36 cellular contexts compared by ENCODE assay signal in genomic region chr9:89187950-89188349, GRCh38. TPM values are rescaled to one million over a fixed set of nuclear protein-coding genes. Genes with fewer than 3 reads are reported as not detected.
A peak's percentile ranks its signal among the peaks of the same experiment; 100 is the strongest.
DNase-seq lines count a peak whose midpoint lies in the region; ATAC-seq, FAIRE-seq and TF ChIP-seq lines count a peak whose summit lies in the region.
"Had no signal": no experiment of that assay in that cellular context is flagged by ENCODE, and none has a peak within 500 bp of the region (broad histone marks: within the 10 kb centered on the region; RNA-seq: fewer than 3 reads in every experiment).

No MANE protein-coding gene starts in this region.

- POLR2A ChIA-PET in WTC11 (lab: Charles Lee): no interaction called here

- H3K27ac ChIP-seq in esophagus muscularis mucosa (replicated peaks in 1 of 4): no peak overlapping the region
- H3K27ac ChIP-seq: 22Rv1; A549; BLaER1; BLaER1 treated with 17β-estradiol and CSF1 and Interleukin-3, amounts not matched to agents 10 nM and 100 nM; C4-2B had no signal

- H3K4me1 ChIP-seq in esophagus muscularis mucosa: no peaks in the 10 kb centered on the region
- H3K4me1 ChIP-seq: A549; BLaER1; BLaER1 treated with 17β-estradiol and CSF1 and Interleukin-3, amounts not matched to agents 10 nM and 100 nM; Caco-2 had no signal

- peaks cover 0 to under 1% (median 0%) of the 10 kb centered on the region in 4 donors for H3K9me3 ChIP-seq in esophagus muscularis mucosa
- H3K9me3 ChIP-seq: A549, BE2C, BLaER1, Caco-2 had no signal

- WGBS in esophagus muscularis mucosa: 82% methylated on average over 1 of the region's 1 CpG

- TF ChIP-seq CTCF in WTC11 (IDR thresholded peaks at IDR 0.05) (no peak), esophagus muscularis mucosa (IDR thresholded peaks at IDR 0.05) (no peak)

- intact Hi-C loops in esophagus muscularis mucosa (cut with DNase I): loop anchor here (10.0 kb wide), 1 partner anchor 87 kb away; no protein-coding TSS in a partner anchor

- no peak for ATAC-seq in WTC11
- ATAC-seq: A549; CD8-positive, alpha-beta T cell had no signal

- H3K4me3 ChIP-seq in esophagus muscularis mucosa: no peak overlapping the region
- H3K4me3 ChIP-seq: A549; BLaER1; BLaER1 treated with 17β-estradiol and CSF1 and Interleukin-3, amounts not matched to agents 10 nM and 100 nM had no signal

- no peaks in the 10 kb centered on the region for H3K36me3 ChIP-seq in esophagus muscularis mucosa
- H3K36me3 ChIP-seq: BE2C; BLaER1; BLaER1 treated with 17β-estradiol and CSF1 and Interleukin-3, amounts not matched to agents 10 nM and 100 nM had no signal

- H3K36me3 Mint-ChIP-seq in WTC11: no peaks in the 10 kb centered on the region
- H3K36me3 Mint-ChIP-seq: CD14-positive monocyte; CD4-positive, alpha-beta memory T cell; CD8-positive, alpha-beta memory T cell; CD8-positive, alpha-beta T cell had no signal

- TF ChIP-seq POLR2A in esophagus muscularis mucosa (IDR thresholded peaks at IDR 0.05; ENCODE audit: low read depth): no peak

- no peak overlapping the region for H3K4me3 Mint-ChIP-seq in WTC11
- H3K4me3 Mint-ChIP-seq: B cell; CD14-positive monocyte; CD4-positive, alpha-beta memory T cell; CD4-positive, alpha-beta T cell; CD8-positive, alpha-beta memory T cell; CD8-positive, alpha-beta T cell had no signal

- FAIRE-seq in G401.6 (lab: Jason Lieb, UNC) (peak; percentile 44), RCC 7860 (lab: Jason Lieb, UNC) (peak; percentile 62)
- FAIRE-seq: A549, D721Med had no signal

- H3K9me3 Mint-ChIP-seq in WTC11: peaks cover 6% of the 10 kb centered on the region

- H3K27me3 ChIP-seq in esophagus muscularis mucosa: peaks cover 0 to 17% (median 0%) of the 10 kb centered on the region in 4 donors
- H3K27me3 ChIP-seq: BE2C; BLaER1; BLaER1 treated with 17β-estradiol and CSF1 and Interleukin-3, amounts not matched to agents 10 nM and 100 nM had no signal

- no peak overlapping the region for H3K27ac Mint-ChIP-seq in WTC11
- H3K27ac Mint-ChIP-seq: B cell; CD14-positive monocyte; CD4-positive, alpha-beta memory T cell; CD4-positive, alpha-beta T cell; CD4-positive, CD25-positive, alpha-beta regulatory T cell; CD8-positive, alpha-beta memory T cell; CD8-positive, alpha-beta T cell had no signal

- no peak for TF ChIP-seq EP300 in esophagus muscularis mucosa (IDR thresholded peaks at IDR 0.05)

- DNase-seq in RCC 7860 (ENCODE audit: low spot score): no peak
- no peak for DNase-seq in WTC11 (ENCODE audit: low spot score)
- DNase-seq in esophagus muscularis mucosa (ENCODE audit: extremely low spot score): peak; percentile 55
- DNase-seq in activated CD4-positive, alpha-beta T cell treated with anti-CD3 and anti-CD28 coated beads for 1 hour: no peak
- DNase-seq in AG20443 (ENCODE audit: low spot score): no peak
- no peak for DNase-seq in activated effector memory CD4-positive, alpha-beta T cell treated with Interleukin-2 at 50 U/mL for 16 hours
- no peak for DNase-seq in activated naive CD4-positive, alpha-beta T cell treated with anti-CD3 and anti-CD28 coated beads, Interleukin-2, amount 50 U/mL, for 16 hours
- DNase-seq: 8988T; ACHN; AML-193; BE2C; C1 segment of cervical spinal cord; Caco-2; Calu3; CD4-positive, alpha-beta memory T cell; CD4-positive, alpha-beta T cell; CD4-positive, CD25-positive, alpha-beta regulatory T cell; CD8-positive, alpha-beta memory T cell; CD8-positive, alpha-beta T cell; COR-L47; DMS 273 treated with DMSO at 0.1 percent for 48 hours; DMS153; DMS53; DMS79; DMS79 treated with DMSO at 0.1 percent for 48 hours; DND-41; EL had no signal

- H3K4me1 Mint-ChIP-seq in WTC11: peaks cover 8% of the 10 kb centered on the region
- H3K4me1 Mint-ChIP-seq: B cell; CD14-positive monocyte; CD4-positive, alpha-beta memory T cell; CD4-positive, CD25-positive, alpha-beta regulatory T cell; CD8-positive, alpha-beta memory T cell had no signal

- CTCF ChIA-PET in WTC11 (lab: Charles Lee): no interaction called here

- H3K27me3 Mint-ChIP-seq in WTC11 (ENCODE audit: low read depth): no peaks in the 10 kb centered on the region; the same call in 1 of the 2 replicates

TF ChIP-seq in WTC11, 78 proteins besides CTCF, POLR2A, EP300 and RAD21:
- TF ChIP-seq ZNF263 (CRISPR knock-in tag; IDR thresholded peaks at IDR 0.05; ENCODE audit: low read depth): no peak
- peak; percentile 97 for TF ChIP-seq HMGA2 (CRISPR knock-in tag; IDR thresholded peaks at IDR 0.05)
- no peak for TF ChIP-seq FOXK1 (CRISPR knock-in tag; IDR thresholded peaks at IDR 0.05)

RNA-seq across cellular contexts. Expression of gene SHC3, which starts 9.3 kb away (rescaled TPM):
- total RNA-seq in WTC11 (2021) (4.2 to 5.1 TPM (median 4.9 TPM) in 3 replicates), esophagus muscularis mucosa (1 to 10 TPM; 2.2 to 4.0 (median 3.1) TPM)
- total RNA-seq: B cell; CD4-positive, alpha-beta T cell; CD4-positive, CD25-positive, alpha-beta regulatory T cell; CD8-positive, alpha-beta memory T cell; CD8-positive, alpha-beta T cell had no signal
